In the genomic region with DNA sequence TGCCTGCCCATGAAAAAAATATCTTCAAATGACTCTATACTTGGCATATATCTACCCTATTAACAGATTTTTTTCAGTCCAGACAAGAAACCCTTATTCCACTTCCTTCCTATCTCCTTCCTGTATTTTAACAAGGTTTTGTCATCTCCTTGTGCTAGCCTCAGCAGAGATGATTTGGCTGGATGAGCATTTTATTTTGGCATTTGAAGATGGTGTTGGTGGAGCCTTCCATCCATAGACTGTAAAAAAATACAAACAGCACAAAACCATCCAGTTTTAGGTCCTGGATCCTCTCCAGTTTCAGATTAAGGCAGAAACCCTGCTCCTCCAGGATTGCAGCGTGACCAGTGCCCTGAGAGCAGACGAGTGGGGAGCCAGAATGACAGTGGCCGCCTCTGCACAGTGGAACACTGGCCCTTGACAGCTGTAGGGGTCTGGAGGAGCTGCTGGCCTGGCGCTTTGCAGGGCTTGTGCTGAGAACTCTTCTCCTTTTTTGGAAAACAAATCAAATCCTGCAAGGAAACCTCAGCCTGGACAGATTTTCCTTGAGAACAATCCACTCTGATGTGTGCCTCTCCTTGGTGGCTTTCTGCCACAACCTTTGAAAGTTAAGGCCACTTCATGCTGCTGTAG, we compare ENCODE assay signal across 17 cellular contexts.
DNase-seq lines count a peak whose midpoint lies in the region; ATAC-seq, FAIRE-seq and TF ChIP-seq lines count a peak whose summit lies in the region.
"Had no signal": no experiment of that assay in that cellular context is flagged by ENCODE, and none has a peak within 500 bp of the region (broad histone marks: within the 10 kb centered on the region; RNA-seq: fewer than 3 reads in every experiment).

No MANE protein-coding gene starts in this region.

- no peaks in the 10 kb centered on the region for H3K79me1 ChIP-seq in trophoblast cell (ENCODE audit: low read length)

- H2AK5ac ChIP-seq in trophoblast cell (ENCODE audit: low read length): no peak overlapping the region

- H2BK12ac ChIP-seq in trophoblast cell (ENCODE audit: low read length): no peak overlapping the region

- no peaks in the 10 kb centered on the region for H3K79me2 ChIP-seq in trophoblast cell (ENCODE audit: control insufficient read depth, insufficient read depth, low read length, poor library complexity)

- H3K27ac ChIP-seq in ascending aorta (peak overlapping the region; percentile 8 to 52), left ventricle myocardium inferior (replicated peaks) (peak overlapping the region; percentile 50), trophoblast cell (ENCODE audit: low read depth, low read length) (no peak overlapping the region)

- no peak overlapping the region for H4K91ac ChIP-seq in trophoblast cell (ENCODE audit: low read depth, low read length)

- TF ChIP-seq POLR2A in H54 (IDR thresholded peaks at IDR 0.05; ENCODE audit: low read depth, low read length): no peak

- H3K9me3 ChIP-seq in ascending aorta (no peaks in the 10 kb centered on the region), left ventricle myocardium inferior (replicated peaks) (no peaks in the 10 kb centered on the region), trophoblast cell (ENCODE audit: insufficient read depth, low read depth, low read length) (no peaks in the 10 kb centered on the region)
- H3K9me3 ChIP-seq: mucosa of descending colon, SK-N-SH had no signal

- DNase-seq in AG10803 (ENCODE audit: low read depth): peak; percentile 3
- no peak for DNase-seq in ascending aorta (ENCODE audit: low spot score in 2 of 2)
- peak; percentile 21 for DNase-seq in left ventricle myocardium inferior
- DNase-seq in trophoblast cell: no peak
- no peak for DNase-seq in NCI-H1436 (lab: John Stamatoyannopoulos, UW)
- DNase-seq in H54 (ENCODE audit: insufficient read length, low spot score): no peak
- no peak for DNase-seq in stimulated activated naive CD8-positive, alpha-beta T cell treated with anti-CD3 and anti-CD28 coated beads, Interleukin-15, Interleukin-2, amounts not matched to agents 100 U/mL and 50 U/mL, for 24 hours
- DNase-seq: activated CD4-positive, alpha-beta T cell treated with anti-CD3 and anti-CD28 coated beads, Interleukin-2, amount 10 ng/mL, durations not matched to agents 7 days and 5 days; H9; immature natural killer cell; mucosa of descending colon; NCI-H2081; NCI-H524 treated with DMSO at 0.1 percent for 48 hours; OCI-M1; SK-N-SH had no signal

- H2BK5ac ChIP-seq in trophoblast cell (ENCODE audit: low read depth, low read length, poor library complexity): no peak overlapping the region

- H2BK120ac ChIP-seq in trophoblast cell (ENCODE audit: insufficient read depth, low read length, poor library complexity): no peak overlapping the region

- H2AFZ ChIP-seq in trophoblast cell (ENCODE audit: insufficient read depth, low read length, poor library complexity): no peak overlapping the region

- H3K4me1 ChIP-seq in ascending aorta: peaks cover 0 to 11% of the 10 kb centered on the region in 2 donors
- H3K4me1 ChIP-seq in left ventricle myocardium inferior: peaks cover 8% of the 10 kb centered on the region
- H3K4me1 ChIP-seq in trophoblast cell (ENCODE audit: control insufficient read depth in 1 of 2, insufficient read depth in 2 of 2, low read length in 2 of 2): peaks cover 2 to 4% of the 10 kb centered on the region in 2 experiments

- H3K18ac ChIP-seq in trophoblast cell (ENCODE audit: low read length): no peak overlapping the region

- H3K27me3 ChIP-seq in ascending aorta: no peaks in the 10 kb centered on the region
- H3K27me3 ChIP-seq in left ventricle myocardium inferior (ENCODE audit: low read depth): no peaks in the 10 kb centered on the region
- no peaks in the 10 kb centered on the region for H3K27me3 ChIP-seq in trophoblast cell (ENCODE audit: insufficient read depth, low read length)

- no peak overlapping the region for H3K4me3 ChIP-seq in AG10803 (ENCODE audit: low read length)
- no peak overlapping the region for H3K4me3 ChIP-seq in ascending aorta
- no peak overlapping the region for H3K4me3 ChIP-seq in left ventricle myocardium inferior
- no peak overlapping the region for H3K4me3 ChIP-seq in trophoblast cell (ENCODE audit: low read depth, low read length)
- H3K4me3 ChIP-seq: mucosa of descending colon had no signal

- H3K14ac ChIP-seq in trophoblast cell (ENCODE audit: low read length): no peak overlapping the region

- intact Hi-C loops in ascending aorta (cut with DNase I): no loop called here
- intact Hi-C loops in left ventricle myocardium inferior (cut with micrococcal nuclease): no loop called here

- no peak overlapping the region for H3K9ac ChIP-seq in trophoblast cell (ENCODE audit: low read length)
- H3K9ac ChIP-seq: SK-N-SH had no signal

- no peak for ATAC-seq in HG03280 (IDR thresholded peaks at IDR 0.05; ENCODE audit: unreplicated experiment)
- ATAC-seq in stimulated activated naive CD8-positive, alpha-beta T cell treated with anti-CD3 and anti-CD28 coated beads, Interleukin-15, Interleukin-2, amounts not matched to agents 100 U/mL and 50 U/mL, for 24 hours: no peak
- ATAC-seq: mucosa of descending colon had no signal

- H4K8ac ChIP-seq in trophoblast cell (ENCODE audit: low read depth, low read length): no peak overlapping the region

- FAIRE-seq in H54 (lab: Jason Lieb, UNC): no peak
- FAIRE-seq: G401.6 had no signal

- no CpG with 5 or more reads among the region's 4 CpGs for WGBS in trophoblast cell (ENCODE audit: extremely low coverage, insufficient coverage, insufficient read length)

- TF ChIP-seq CTCF in AG10803 (conservative IDR thresholded peaks at IDR 0.05; ENCODE audit: low read length) (no peak), ascending aorta (IDR thresholded peaks at IDR 0.05) (no peak), left ventricle myocardium inferior (IDR thresholded peaks at IDR 0.05; ENCODE audit: borderline replicate concordance) (no peak)

- H3K4ac ChIP-seq in trophoblast cell (ENCODE audit: low read depth, low read length): no peak overlapping the region

- H3K36me3 ChIP-seq in ascending aorta (no peaks in the 10 kb centered on the region), left ventricle myocardium inferior (no peaks in the 10 kb centered on the region), trophoblast cell (ENCODE audit: control insufficient read depth in 1 of 2, insufficient read depth in 2 of 2, low read length in 2 of 2) (no peaks in the 10 kb centered on the region)

- H3K4me2 ChIP-seq in trophoblast cell (ENCODE audit: low read length): no peak overlapping the region
- H3K4me2 ChIP-seq: SK-N-SH had no signal

- peak overlapping the region; percentile 16 for H4K12ac ChIP-seq in trophoblast cell (ENCODE audit: low read depth, low read length)

- no peak overlapping the region for H3K23ac ChIP-seq in trophoblast cell (ENCODE audit: low read length)

Comparison
In these comparisons a context has a peak if more than half of its experiments do, and no peak if none do; other contexts are left out.
1. DNase-seq: peak in AG10803 (single experiment) and left ventricle myocardium inferior (single experiment); none in ascending aorta (0 of 2), trophoblast cell (0 of 2), NCI-H1436 (single experiment), H54 (single experiment) and stimulated activated naive CD8-positive, alpha-beta T cell treated with anti-CD3 and anti-CD28 coated beads, Interleukin-15, Interleukin-2, amounts not matched to agents 100 U/mL and 50 U/mL, for 24 hours (single experiment).